ENCODE assay signal across 8 cellular contexts in the genomic region with DNA sequence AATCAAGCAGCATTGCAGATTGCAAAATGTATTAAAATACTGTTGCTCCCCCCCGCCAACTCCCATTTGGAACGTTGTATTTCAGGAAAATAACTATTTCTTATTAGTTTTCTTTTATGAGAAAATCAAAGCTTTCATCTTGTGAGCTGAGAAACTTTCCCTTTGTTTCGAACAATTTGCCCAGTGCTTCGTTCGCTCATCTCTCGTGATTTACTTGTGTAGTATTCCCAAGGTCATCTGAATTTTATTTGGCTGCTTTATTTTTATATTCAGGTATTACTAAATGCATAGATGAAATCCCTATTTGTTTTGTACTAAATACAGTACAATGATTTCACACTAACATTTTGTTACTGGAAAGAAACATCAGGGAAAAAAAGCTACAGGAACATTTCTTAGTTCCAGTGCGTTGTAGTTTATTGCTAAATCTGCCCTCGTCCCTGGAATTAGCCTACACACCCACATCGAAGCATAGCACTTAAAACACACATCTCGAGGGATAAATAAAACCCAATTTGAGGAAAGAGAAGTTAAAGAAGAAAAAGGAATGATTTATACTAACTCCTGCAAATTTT. TPM values are rescaled to one million over a fixed set of nuclear protein-coding genes. Genes with fewer than 3 reads are reported as not detected.
DNase-seq lines count a peak whose midpoint lies in the region; ATAC-seq and TF ChIP-seq lines count a peak whose summit lies in the region.

No MANE protein-coding gene starts in this region.

- intact Hi-C loops in esophagus squamous epithelium (cut with DNase I): loop anchor here (10.0 kb wide), 1 partner anchor 715 kb away; no protein-coding TSS in a partner anchor

- peak overlapping the region; percentile 88 for H2AFZ ChIP-seq in osteoblast (ENCODE audit: low read length)

- peak overlapping the region; percentile 88 for H3K4me2 ChIP-seq in osteoblast (ENCODE audit: insufficient read depth, low read length)

- no peaks in the 10 kb centered on the region for H3K27me3 ChIP-seq in SJCRH30
- no peaks in the 10 kb centered on the region for H3K27me3 ChIP-seq in esophagus squamous epithelium
- no peaks in the 10 kb centered on the region for H3K27me3 ChIP-seq in osteoblast (ENCODE audit: insufficient read depth, low read length)

- H3K4me3 ChIP-seq in SJCRH30: peak overlapping the region; percentile 81
- peak overlapping the region; percentile 63 to 86 (median 68) for H3K4me3 ChIP-seq in esophagus squamous epithelium
- peak overlapping the region; percentile 76 for H3K4me3 ChIP-seq in osteoblast (ENCODE audit: insufficient read depth, low read length)

- DNase-seq in NCI-H345 (lab: John Stamatoyannopoulos, UW): peak; percentile 3
- no peak for DNase-seq in NCI-H345 treated with DMSO at 0.1 percent for 48 hours (lab: John Stamatoyannopoulos, UW; ENCODE audit: unreplicated experiment)
- DNase-seq in SJCRH30: peak in 1 of 2 experiments; percentile 42
- no peak for DNase-seq in esophagus squamous epithelium (lab: John Stamatoyannopoulos, UW)
- DNase-seq in osteoblast (ENCODE audit: insufficient read length, low spot score, missing footprints): no peak
- no peak for DNase-seq in cortex of kidney (lab: John Stamatoyannopoulos, UW)
- DNase-seq in AG08396 (ENCODE audit: low spot score): no peak

- no peak for ATAC-seq in HG03135 (IDR thresholded peaks at IDR 0.05; ENCODE audit: unreplicated experiment)

- H3K9me3 ChIP-seq in SJCRH30 (replicated peaks) (no peaks in the 10 kb centered on the region), esophagus squamous epithelium (no peaks in the 10 kb centered on the region), osteoblast (ENCODE audit: low read depth, low read length) (no peaks in the 10 kb centered on the region)

- H3K36me3 ChIP-seq in SJCRH30 (no peaks in the 10 kb centered on the region), esophagus squamous epithelium (no peaks in the 10 kb centered on the region), osteoblast (ENCODE audit: insufficient read depth, low read length) (no peaks in the 10 kb centered on the region)

- no peaks in the 10 kb centered on the region for H4K20me1 ChIP-seq in osteoblast (ENCODE audit: insufficient read depth, low read length)

- WGBS in esophagus squamous epithelium, 2 donors: 1 to 2% methylated on average over 10 of the region's 10 CpGs

- H3K27ac ChIP-seq in SJCRH30 (peak overlapping the region; percentile 6; the same call in 1 of the 2 replicates), esophagus squamous epithelium (peak overlapping the region; percentile 87 to 95 (median 90)), osteoblast (ENCODE audit: low read depth, low read length) (peak overlapping the region; percentile 32)

- TF ChIP-seq CTCF in esophagus squamous epithelium (IDR thresholded peaks at IDR 0.05): no peak
- TF ChIP-seq CTCF in osteoblast (IDR thresholded peaks at IDR 0.05; ENCODE audit: extremely low read depth, low read depth, low read length): no peak

- TF ChIP-seq POLR2A in esophagus squamous epithelium (IDR thresholded peaks at IDR 0.05): no peak

- no peaks in the 10 kb centered on the region for H3K4me1 ChIP-seq in SJCRH30
- H3K4me1 ChIP-seq in esophagus squamous epithelium: peaks cover 0 to 16% (median 0%) of the 10 kb centered on the region in 3 donors
- peaks cover 9% of the 10 kb centered on the region for H3K4me1 ChIP-seq in osteoblast (ENCODE audit: insufficient read depth, low read length)

- H3K79me2 ChIP-seq in osteoblast (ENCODE audit: insufficient read depth, low read length): no peaks in the 10 kb centered on the region

RNA-seq across cellular contexts. Expression of a gene that starts 12.0 kb away (rescaled TPM):
- not detected in 2 replicates for total RNA-seq in SJCRH30 (2014; rRNA removed; shearing (Covaris generic))
- total RNA-seq in esophagus squamous epithelium (not detected), osteoblast (not detected in 2 replicates)

Comparison
In these comparisons a context has a peak if more than half of its experiments do, and no peak if none do; other contexts are left out.
1. H3K27ac ChIP-seq: peak in every context shown above with its lines; median percentile 90 in esophagus squamous epithelium; 32 in osteoblast; 6 in SJCRH30.